Comparison of ENCODE assay signal across 18 cellular contexts in the genomic region with DNA sequence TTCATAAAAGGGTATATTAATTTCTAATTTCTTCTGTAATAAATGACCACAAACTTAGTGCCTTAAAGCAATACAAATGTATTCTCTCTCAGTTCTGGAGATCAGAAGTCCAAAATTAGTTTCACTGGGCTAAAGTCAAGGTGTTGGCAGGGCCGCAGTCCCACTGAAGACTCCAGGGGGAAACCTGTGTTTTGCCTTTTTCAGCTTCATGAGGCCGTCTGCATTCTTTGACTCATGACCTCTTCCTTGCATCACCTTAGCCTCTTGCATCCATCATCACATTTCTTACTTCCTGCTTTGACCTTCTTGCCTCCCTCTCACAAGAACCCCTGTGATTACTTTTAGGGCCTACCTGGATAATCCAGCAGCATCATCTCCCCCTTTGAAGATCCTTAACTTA.
"Had no signal": no experiment of that assay in that cellular context is flagged by ENCODE, and none has a peak within 500 bp of the region (broad histone marks: within the 10 kb centered on the region; RNA-seq: fewer than 3 reads in every experiment).

No MANE protein-coding gene starts in this region.

- H3K4me1 ChIP-seq: foreskin keratinocyte, heart left ventricle, left lung, lower lobe of right lung had no signal

- H3K27ac Mint-ChIP-seq: dendritic cell treated with granulocyte-macrophage colony-stimulating factor and Interleukin-4, amounts not matched to agents 40 ng/mL and 50 ng/mL, for 4 days; effector memory CD8-positive, alpha-beta T cell; immature natural killer cell; naive thymus-derived CD4-positive, alpha-beta T cell had no signal

- H3K27ac ChIP-seq: esophagus muscularis mucosa, foreskin keratinocyte, gastroesophageal sphincter, heart left ventricle, hepatocyte, left lung, lower lobe of right lung had no signal

- DNase-seq: cortex of kidney; effector CD8-positive, alpha-beta T cell; effector memory CD8-positive, alpha-beta T cell; foreskin keratinocyte; heart left ventricle; hypothalamus; immature natural killer cell; left cardiac atrium; left lung; left ventricle myocardium superior; lower lobe of right lung; mesenchymal stem cell; midbrain; naive thymus-derived CD4-positive, alpha-beta T cell had no signal

- H3K36me3 ChIP-seq: esophagus muscularis mucosa, gastroesophageal sphincter, heart left ventricle, left lung, lower lobe of right lung had no signal

- H3K4me1 Mint-ChIP-seq: immature natural killer cell had no signal

- H3K79me2 ChIP-seq: hepatocyte had no signal

- H2AFZ ChIP-seq: hepatocyte had no signal

- H3K27me3 Mint-ChIP-seq: dendritic cell treated with granulocyte-macrophage colony-stimulating factor and Interleukin-4, amounts not matched to agents 40 ng/mL and 50 ng/mL, for 4 days had no signal

- H3K4me2 ChIP-seq: hepatocyte had no signal

- H3K4me3 Mint-ChIP-seq: dendritic cell treated with granulocyte-macrophage colony-stimulating factor and Interleukin-4, amounts not matched to agents 40 ng/mL and 50 ng/mL, for 4 days; effector memory CD8-positive, alpha-beta T cell; immature natural killer cell; naive thymus-derived CD4-positive, alpha-beta T cell had no signal

- H3K4me3 ChIP-seq: esophagus muscularis mucosa, gastroesophageal sphincter, heart left ventricle, hepatocyte, left lung, lower lobe of right lung had no signal

- ATAC-seq: effector memory CD8-positive, alpha-beta T cell; foreskin keratinocyte; gastroesophageal sphincter; heart left ventricle; left cardiac atrium; left lung; left ventricle myocardium superior; lower lobe of right lung; naive thymus-derived CD4-positive, alpha-beta T cell had no signal

- H3K27me3 ChIP-seq: esophagus muscularis mucosa, gastroesophageal sphincter had no signal

- H3K9me3 ChIP-seq: esophagus muscularis mucosa, gastroesophageal sphincter, heart left ventricle, left lung, lower lobe of right lung had no signal

- H3K9me3 Mint-ChIP-seq: dendritic cell treated with granulocyte-macrophage colony-stimulating factor and Interleukin-4, amounts not matched to agents 40 ng/mL and 50 ng/mL, for 4 days; effector memory CD8-positive, alpha-beta T cell; immature natural killer cell had no signal

- H3K36me3 Mint-ChIP-seq: immature natural killer cell; naive thymus-derived CD4-positive, alpha-beta T cell had no signal
